Comparison of ENCODE assay signal across 4 cellular contexts in the genomic region with DNA sequence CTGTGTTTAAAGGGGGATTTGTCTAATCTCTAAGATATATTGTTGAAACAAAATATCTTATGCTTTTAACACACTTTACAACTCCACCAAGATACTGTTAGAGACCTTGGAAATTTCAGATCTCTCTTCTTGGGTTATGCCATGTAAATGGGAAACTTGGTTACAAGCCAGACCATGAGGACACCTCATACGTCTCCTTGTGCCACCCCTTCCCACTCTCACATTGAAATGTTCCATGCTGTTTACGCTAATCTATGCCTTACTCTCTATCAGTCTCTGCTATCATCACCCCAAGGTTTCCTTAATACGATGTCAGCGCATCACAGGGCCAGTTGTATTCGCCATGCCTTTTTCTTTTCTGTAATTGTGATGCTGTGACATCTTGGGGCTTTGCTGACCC. TPM values are rescaled to one million over a fixed set of nuclear protein-coding genes. Genes with fewer than 3 reads are reported as not detected.
"Had no signal": no experiment of that assay in that cellular context is flagged by ENCODE, and none has a peak within 500 bp of the region (broad histone marks: within the 10 kb centered on the region; RNA-seq: fewer than 3 reads in every experiment).

No MANE protein-coding gene starts in this region.

- H3K9me3 ChIP-seq: HAP-1 had no signal

- H3K36me3 ChIP-seq: HAP-1 had no signal

- H3K9me3 Mint-ChIP-seq: GM23338 had no signal

- DNase-seq: IMR-90 had no signal

- H3K27ac Mint-ChIP-seq: GM23338 had no signal

- H2AFZ ChIP-seq: GM23338 had no signal

- ATAC-seq: K562 had no signal

- H3K4me1 ChIP-seq: HAP-1 had no signal

- H3K4me3 Mint-ChIP-seq: GM23338 had no signal

- H3K4me3 ChIP-seq: GM23338, HAP-1, K562 had no signal

- H3K4me2 ChIP-seq: GM23338 had no signal

RNA-seq across cellular contexts. Expression of gene DEGS2, which starts 13.4 kb away (rescaled TPM):
- total RNA-seq: IMR-90 had no signal
- polyA plus RNA-seq: IMR-90 had no signal
